In genomic region chr10:92689663-92690210, GRCh38 we compare ENCODE assay signal across 8 cellular contexts. TPM values are rescaled to one million over a fixed set of nuclear protein-coding genes. Genes with fewer than 3 reads are reported as not detected.
DNase-seq lines count a peak whose midpoint lies in the region; ATAC-seq lines count a peak whose summit lies in the region.

TSS of gene HHEX (plus strand) at chr10:92689955. CDS start at chr10:92689987, 32 bp downstream.

- H3K4ac ChIP-seq in neuronal stem cell (ENCODE audit: low read length) = peak within 1 kb of the TSS; percentile 76

- H3K27ac Mint-ChIP-seq in activated naive CD4-positive, alpha-beta T cell treated with anti-CD3 and anti-CD28 coated beads, Interleukin-2, amount 10 ng/mL, durations not matched to agents 7 days and 5 days = peak within 1 kb of the TSS; percentile 28

- peaks cover 2% of the 10 kb centered on the region for H3K36me3 Mint-ChIP-seq in activated naive CD4-positive, alpha-beta T cell treated with anti-CD3 and anti-CD28 coated beads, Interleukin-2, amount 10 ng/mL, durations not matched to agents 7 days and 5 days

- H4K8ac ChIP-seq in neuronal stem cell (ENCODE audit: low read depth, low read length) = peak within 1 kb of the TSS; percentile 3

- H3K14ac ChIP-seq in neuronal stem cell (ENCODE audit: low read length) = no peak within 1 kb of the TSS

- peak; percentile 42 for ATAC-seq in HG02610 (IDR thresholded peaks at IDR 0.05; ENCODE audit: unreplicated experiment)
- ATAC-seq in GM21717 (IDR thresholded peaks at IDR 0.05; ENCODE audit: unreplicated experiment) = no peak

- peak within 1 kb of the TSS; percentile 73 for H3K4me2 ChIP-seq in neuronal stem cell (ENCODE audit: insufficient read depth, low read length, poor library complexity, severe bottlenecking)

- no CpG with 5 or more reads among the region's 79 CpGs for WGBS in neuronal stem cell (ENCODE audit: extremely low coverage in 2 of 2, insufficient read length in 2 of 2, insufficient replicate concordance in 1 of 2), 2 donors

- H2BK12ac ChIP-seq in neuronal stem cell (ENCODE audit: low read length) = no peak within 1 kb of the TSS

- peak within 1 kb of the TSS; percentile 63 for H2AK5ac ChIP-seq in neuronal stem cell (ENCODE audit: low read depth, low read length)

- peak within 1 kb of the TSS; percentile 62 for H3K4me3 Mint-ChIP-seq in activated naive CD4-positive, alpha-beta T cell treated with anti-CD3 and anti-CD28 coated beads, Interleukin-2, amount 10 ng/mL, durations not matched to agents 7 days and 5 days

- peaks cover 43 to 72% (median 55%) of the 10 kb centered on the region in 3 experiments for H3K27me3 ChIP-seq in neuronal stem cell (ENCODE audit: control insufficient read depth in 3 of 3, insufficient read depth in 3 of 3, low read depth in 1 of 3, low read length in 3 of 3)

- H3K36me3 ChIP-seq in neuronal stem cell (replicated peaks in 1 of 2; ENCODE audit: control insufficient read depth in 2 of 2, insufficient read depth in 2 of 2, low read length in 2 of 2) = no peaks in the 10 kb centered on the region

- peaks cover 2 to 14% of the 10 kb centered on the region in 2 donors for H3K9me3 ChIP-seq in neuronal stem cell (replicated peaks in 1 of 2; ENCODE audit: control insufficient read depth in 2 of 2, insufficient read depth in 1 of 2, low read depth in 1 of 2, low read length in 2 of 2)

- no peaks in the 10 kb centered on the region for H3K9me3 Mint-ChIP-seq in activated naive CD4-positive, alpha-beta T cell treated with anti-CD3 and anti-CD28 coated beads, Interleukin-2, amount 10 ng/mL, durations not matched to agents 7 days and 5 days

- H2BK5ac ChIP-seq in neuronal stem cell (ENCODE audit: low read length) = no peak within 1 kb of the TSS

- peak within 1 kb of the TSS; percentile 37 for H2BK15ac ChIP-seq in neuronal stem cell (ENCODE audit: low read length)

- H3K23ac ChIP-seq in neuronal stem cell (ENCODE audit: low read depth, low read length, poor library complexity) = peak within 1 kb of the TSS; percentile 98

- H3K79me1 ChIP-seq in neuronal stem cell (ENCODE audit: low read depth, low read length) = peaks cover 1% of the 10 kb centered on the region

- H2BK120ac ChIP-seq in neuronal stem cell (ENCODE audit: low read depth, low read length) = no peak within 1 kb of the TSS

- H2AFZ ChIP-seq in neuronal stem cell (ENCODE audit: low read length) = peak within 1 kb of the TSS; percentile 95

- H3K9ac ChIP-seq in neuronal stem cell (ENCODE audit: low read depth, low read length, poor library complexity) = peak within 1 kb of the TSS; percentile 77

- H3K4me1 Mint-ChIP-seq in activated naive CD4-positive, alpha-beta T cell treated with anti-CD3 and anti-CD28 coated beads, Interleukin-2, amount 10 ng/mL, durations not matched to agents 7 days and 5 days = peaks cover 30% of the 10 kb centered on the region

- DNase-seq in NCI-H748 (lab: John Stamatoyannopoulos, UW; ENCODE audit: unreplicated experiment) (peak; percentile 78), NCI-H748 treated with DMSO at 0.1 percent for 48 hours (lab: John Stamatoyannopoulos, UW) (no peak), NCI-H526 treated with DMSO at 0.1 percent for 48 hours (lab: John Stamatoyannopoulos, UW) (peak; percentile 3), globus pallidus (ENCODE audit: low spot score) (peak; percentile 37), neuronal stem cell (ENCODE audit: low spot score) (peak; percentile 18)
- peak; percentile 50 for DNase-seq in activated naive CD4-positive, alpha-beta T cell treated with anti-CD3 and anti-CD28 coated beads, Interleukin-2, amount 10 ng/mL, durations not matched to agents 7 days and 5 days

- H3K27ac ChIP-seq in neuronal stem cell (replicated peaks; ENCODE audit: low read length) = no peak within 1 kb of the TSS

- H3K27me3 Mint-ChIP-seq in activated naive CD4-positive, alpha-beta T cell treated with anti-CD3 and anti-CD28 coated beads, Interleukin-2, amount 10 ng/mL, durations not matched to agents 7 days and 5 days = peaks cover 81% of the 10 kb centered on the region

- CTCF ChIA-PET in activated naive CD4-positive, alpha-beta T cell treated with anti-CD3 and anti-CD28 coated beads, Interleukin-2, amount 10 ng/mL, durations not matched to agents 7 days and 5 days (lab: Charles Lee) = interaction anchor here (1.3 kb wide), 1 partner anchor 196 kb away, joined by 3 read pairs; no protein-coding TSS in a partner anchor

- H3K18ac ChIP-seq in neuronal stem cell (ENCODE audit: low read length) = peak within 1 kb of the TSS; percentile 83

- H3K4me1 ChIP-seq in neuronal stem cell (ENCODE audit: control insufficient read depth in 2 of 2, insufficient read depth in 1 of 2, low read depth in 1 of 2, low read length in 2 of 2) = peaks cover 0 to 2% of the 10 kb centered on the region in 2 donors

- H4K91ac ChIP-seq in neuronal stem cell (ENCODE audit: low read depth, low read length, poor library complexity) = no peak within 1 kb of the TSS

- H3K4me3 ChIP-seq in neuronal stem cell (ENCODE audit: low read length in 2 of 2) = peak within 1 kb of the TSS; percentile 21 to 73

RNA-seq across cellular contexts. Expression of gene HHEX, which starts in this region (rescaled TPM):
- polyA plus RNA-seq in neuronal stem cell (2013, experiment 1 of 2) = not detected
- polyA plus RNA-seq in neuronal stem cell (2013, experiment 2 of 2) = not detected
